28 cellular contexts compared by ENCODE assay signal in the genomic region with DNA sequence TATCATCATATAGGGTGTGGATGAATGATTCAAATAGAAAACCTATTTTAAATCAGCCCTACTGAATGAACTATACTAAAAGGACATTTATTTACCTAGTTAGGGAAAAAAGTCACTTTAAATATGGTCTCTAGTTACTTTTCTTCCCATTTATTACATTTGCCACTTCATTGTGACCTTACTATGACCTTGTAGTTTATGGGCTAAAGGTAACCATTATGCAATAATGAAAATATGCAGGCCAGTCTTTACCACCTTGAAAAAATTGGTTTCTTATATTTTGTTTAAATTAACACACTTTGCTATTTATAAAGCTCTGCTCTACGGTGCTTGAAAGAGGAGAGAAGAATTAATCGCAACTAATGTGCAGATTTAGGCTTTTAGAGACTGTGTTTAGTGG.
DNase-seq lines count a peak whose midpoint lies in the region; ATAC-seq, FAIRE-seq and TF ChIP-seq lines count a peak whose summit lies in the region.
"Had no signal": no experiment of that assay in that cellular context is flagged by ENCODE, and none has a peak within 500 bp of the region (broad histone marks: within the 10 kb centered on the region; RNA-seq: fewer than 3 reads in every experiment).

No MANE protein-coding gene starts in this region.

- H3K9me1 ChIP-seq in IMR-90 (ENCODE audit: insufficient read depth, low read length), result no peaks in the 10 kb centered on the region

- H3K79me2 ChIP-seq in HepG2 (ENCODE audit: insufficient read depth, low read length), result no peaks in the 10 kb centered on the region

- intact Hi-C loops in HepG2 (cut with micrococcal nuclease; ENCODE audit: unreplicated experiment) (loop anchor here (5.0 kb wide), 2 partner anchors 698 to 1313 kb away; no protein-coding TSS in a partner anchor), right lobe of liver (cut with DNase I) (loop anchor here in 1 of 2 donors (10.0 kb wide), 1 partner anchor 221 kb away; no protein-coding TSS in a partner anchor), IMR-90 (cut with micrococcal nuclease) (loop anchor here (5.0 kb wide), 3 partner anchors 753 to 1088 kb away; no protein-coding TSS in a partner anchor)

- TF ChIP-seq CTCF in HepG2 (CRISPR knock-in tag; IDR thresholded peaks at IDR 0.05) (no peak), right lobe of liver (IDR thresholded peaks at IDR 0.05) (no peak), IMR-90 (conservative IDR thresholded peaks at IDR 0.05; ENCODE audit: low read depth, low read length) (no peak)

- POLR2A ChIA-PET in HepG2 (lab: Yijun Ruan, JAX), result no interaction called here
- POLR2A ChIA-PET in IMR-90 (lab: Charles Lee; ENCODE audit: unreplicated experiment), result no interaction called here

- H4K91ac ChIP-seq in IMR-90 (ENCODE audit: insufficient read depth, low read depth, low read length), result no peak overlapping the region

- TF ChIP-seq EP300 in HepG2 (IDR thresholded peaks at IDR 0.05; ENCODE audit: low read depth in 2 of 2, low read length in 2 of 2), result no peak
- no peak for TF ChIP-seq EP300 in HepG2 (CRISPR knock-in tag; IDR thresholded peaks at IDR 0.05; ENCODE audit: borderline replicate concordance)

- ATAC-seq in HepG2 (no peak), right lobe of liver (no peak), IMR-90 (ENCODE audit: low read depth) (no peak), SK-N-SH treated with all-trans-retinoic acid at 6 μM for 48 hours (no peak)
- ATAC-seq: CD8-positive, alpha-beta T cell had no signal

- H3K4me2 ChIP-seq in HepG2 (ENCODE audit: low read depth, low read length) (no peak overlapping the region), IMR-90 (ENCODE audit: low read depth, low read length) (no peak overlapping the region)
- H3K4me2 ChIP-seq: PC-9 had no signal

- DNase-seq in HepG2 (ENCODE audit: low spot score) (no peak), right lobe of liver (no peak), IMR-90 (no peak), dedifferentiated amniotic fluid mesenchymal stem cell (ENCODE audit: extremely low spot score) (no peak), HuH-7 (ENCODE audit: low spot score) (no peak), UCSD-AML1 (lab: John Stamatoyannopoulos, UW; ENCODE audit: unreplicated experiment) (no peak)
- DNase-seq: Caco-2; CD8-positive, alpha-beta T cell; DMS 273 treated with DMSO at 0.1 percent for 48 hours; GF-D8; KG1; MG63; NCI-H1105 treated with DMSO at 0.1 percent for 48 hours; NCI-H146; NCI-H2107; NCI-H226; NCI-H510A treated with DMSO at 0.1 percent for 48 hours; NCI-H748 treated with DMSO at 0.1 percent for 48 hours; NK-92 treated with Interleukin-12 subunit alpha and Interleukin-12 subunit beta, amount 100 ng/mL, for 24 hours; PC-9; Right ventricle myocardium superior; RPMI8226; T-helper 9 cell had no signal

- no peak overlapping the region for H2AK9ac ChIP-seq in IMR-90 (replicated peaks; ENCODE audit: low read depth, low read length, poor library complexity)

- H2BK20ac ChIP-seq in IMR-90 (ENCODE audit: low read depth, low read length), result no peak overlapping the region

- no peak overlapping the region for H3K56ac ChIP-seq in IMR-90 (ENCODE audit: extremely low read depth, insufficient read depth, low read length)

- H3K9me3 ChIP-seq in HepG2 (ENCODE audit: low read length) (no peaks in the 10 kb centered on the region), right lobe of liver (no peaks in the 10 kb centered on the region), IMR-90 (ENCODE audit: control insufficient read depth, insufficient read depth, low read length) (no peaks in the 10 kb centered on the region)
- H3K9me3 ChIP-seq: Caco-2, MG63, SJSA1 had no signal

- no peak overlapping the region for H2BK15ac ChIP-seq in IMR-90 (ENCODE audit: low read depth, low read length)

- H3K27me3 ChIP-seq in HepG2 (ENCODE audit: control insufficient read depth in 1 of 2, insufficient read depth in 2 of 2, low read length in 2 of 2) (no peaks in the 10 kb centered on the region), right lobe of liver (no peaks in the 10 kb centered on the region), IMR-90 (ENCODE audit: control insufficient read depth, insufficient read depth, low read length) (no peaks in the 10 kb centered on the region)
- H3K27me3 ChIP-seq: MG63, SJSA1 had no signal

- FAIRE-seq in HepG2 (lab: Jason Lieb, UNC), result no peak
- FAIRE-seq: A204.1, GM18507 had no signal

- WGBS in HepG2 (ENCODE audit: low lambda C conversion rate), result 23% methylated on average over 2 of the region's 2 CpGs
- WGBS in right lobe of liver (ENCODE audit: insufficient coverage, low coverage, low lambda C conversion rate, missing lambda C conversion rate), result 97% methylated on average over 2 of the region's 2 CpGs
- WGBS in IMR-90 (ENCODE audit: extremely low coverage in 2 of 2, insufficient read length in 1 of 2), 2 experiments, result no CpG with 5 or more reads among the region's 2 CpGs

- H2AK5ac ChIP-seq in IMR-90 (ENCODE audit: low read depth, low read length), result no peak overlapping the region

- H2AFZ ChIP-seq in HepG2 (ENCODE audit: low read length) (no peak overlapping the region), IMR-90 (replicated peaks; ENCODE audit: low read length, poor library complexity) (no peak overlapping the region)

- TF ChIP-seq POLR2A in HepG2 (IDR thresholded peaks at IDR 0.05; ENCODE audit: insufficient read depth in 1 of 2, low read depth in 2 of 2, low read length in 2 of 2) (no peak), right lobe of liver (IDR thresholded peaks at IDR 0.05) (no peak), IMR-90 (IDR thresholded peaks at IDR 0.05; ENCODE audit: low read depth, low read length) (no peak)

- no peaks in the 10 kb centered on the region for H3K79me1 ChIP-seq in IMR-90 (ENCODE audit: low read depth in 1 of 2, low read length in 2 of 2)

- H3K14ac ChIP-seq in IMR-90 (replicated peaks; ENCODE audit: low read depth, low read length), result no peak overlapping the region

- dilution Hi-C loops in IMR-90 (cut with HindIII; ENCODE audit: low sequenced_read_pairs, unreplicated experiment), result no loop called here

- H3K27ac ChIP-seq in HepG2 (ENCODE audit: extremely low read length, insufficient read depth, low read length), result no peak overlapping the region
- H3K27ac ChIP-seq in right lobe of liver, result no peak overlapping the region
- no peak overlapping the region for H3K27ac ChIP-seq in IMR-90 (ENCODE audit: insufficient read depth, low read length)
- H3K27ac ChIP-seq: C4-2B, PC-9, SJSA1 had no signal

- H3K4ac ChIP-seq in IMR-90 (ENCODE audit: low read depth, low read length), result no peak overlapping the region

- no peak overlapping the region for H4K8ac ChIP-seq in IMR-90 (ENCODE audit: low read depth in 2 of 2, low read length in 2 of 2)

- no peak overlapping the region for H2BK5ac ChIP-seq in IMR-90 (ENCODE audit: low read depth, low read length, poor library complexity, severe bottlenecking)

- no peaks in the 10 kb centered on the region for H3K4me1 ChIP-seq in HepG2 (ENCODE audit: insufficient read depth, low read length)
- H3K4me1 ChIP-seq in right lobe of liver, result no peaks in the 10 kb centered on the region
- peaks cover 9% of the 10 kb centered on the region for H3K4me1 ChIP-seq in IMR-90 (ENCODE audit: control insufficient read depth, insufficient read depth, low read length)

- H4K20me1 ChIP-seq in HepG2 (ENCODE audit: insufficient read depth, low read length) (no peaks in the 10 kb centered on the region), IMR-90 (ENCODE audit: insufficient read depth, low read length) (no peaks in the 10 kb centered on the region)

- CTCF ChIA-PET in HepG2 (lab: Yijun Ruan, JAX; ENCODE audit: low intra/inter-chr PET ratio, low total read pairs) (no interaction called here), IMR-90 (lab: Yijun Ruan, JAX) (interaction anchor here (1.1 to 2.7 kb wide), 5 partner anchors 9 to 217 kb away, joined by 3 to 19 read pairs (median 5); no protein-coding TSS in a partner anchor)

- H3K23ac ChIP-seq in IMR-90 (ENCODE audit: low read depth, low read length), result no peak overlapping the region

- H4K5ac ChIP-seq in IMR-90 (ENCODE audit: low read depth, low read length), result no peak overlapping the region

- H3K4me3 ChIP-seq in HepG2 (replicated peaks in 1 of 3; ENCODE audit: insufficient read depth in 1 of 3, low read depth in 2 of 3, low read length in 3 of 3) (no peak overlapping the region), right lobe of liver (no peak overlapping the region), IMR-90 (ENCODE audit: insufficient read depth, low read depth, low read length) (no peak overlapping the region)
- H3K4me3 ChIP-seq: MG63, PC-9, SJSA1 had no signal

- BruUV-seq in HepG2 (replicated peaks; lab: Mats Ljungman, UMichigan) (no TSS peak), IMR-90 (replicated peaks; lab: Mats Ljungman, UMichigan) (no TSS peak)

- no peak overlapping the region for H2BK120ac ChIP-seq in IMR-90 (ENCODE audit: low read depth, low read length)

- no peaks in the 10 kb centered on the region for H3K36me3 ChIP-seq in HepG2 (replicated peaks in 1 of 2; ENCODE audit: control insufficient read depth in 1 of 2, insufficient read depth in 2 of 2, low read length in 2 of 2)
- H3K36me3 ChIP-seq in right lobe of liver, result no peaks in the 10 kb centered on the region
- H3K36me3 ChIP-seq in IMR-90 (ENCODE audit: control insufficient read depth, insufficient read depth, low read length), result no peaks in the 10 kb centered on the region
- H3K36me3 ChIP-seq: MG63, SJSA1 had no signal

- in situ Hi-C loops in HepG2 (cut with HindIII; ENCODE audit: extremely low pct_ligation_motif_present, low pct_unique_long_range_greater_than_20kb), result loop anchor here (25.0 kb wide), 1 partner anchor 1308 kb away; no protein-coding TSS in a partner anchor
- in situ Hi-C loops in IMR-90 (cut with MboI; ENCODE audit: low sequenced_read_pairs), result loop anchor here (10.0 to 25.0 kb wide), 5 partner anchors 211 to 1311 kb away; partner anchors contain the start of gene TWIST1

- no peak for TF ChIP-seq RAD21 in HepG2 (CRISPR knock-in tag; IDR thresholded peaks at IDR 0.05)
- TF ChIP-seq RAD21 in IMR-90 (IDR thresholded peaks at IDR 0.05; ENCODE audit: low read length), result no peak

- H3K18ac ChIP-seq in IMR-90 (ENCODE audit: low read depth, low read length), result no peak overlapping the region

- H3K9ac ChIP-seq in HepG2 (ENCODE audit: insufficient read depth, low read depth, low read length), result no peak overlapping the region
- no peak overlapping the region for H3K9ac ChIP-seq in IMR-90 (ENCODE audit: low read depth, low read length)

TF ChIP-seq in IMR-90, 13 proteins besides CTCF, POLR2A, EP300 and RAD21:
- TF ChIP-seq MAFK (IDR thresholded peaks at IDR 0.05; ENCODE audit: low read depth, low read length), result no peak
- 0 out of 2 replicates have a peak, but pooled peaks have one; percentile 30 for TF ChIP-seq CEBPB (IDR thresholded peaks at IDR 0.05; ENCODE audit: low read depth, low read length)

TF ChIP-seq in SK-N-SH treated with all-trans-retinoic acid at 6 μM for 48 hours, 23 proteins besides CTCF, POLR2A, EP300 and RAD21 (continues in another document):
- 0 out of 2 replicates have a peak, but pooled peaks have one; percentile 49 for TF ChIP-seq ISL1 (CRISPR knock-in tag; IDR thresholded peaks at IDR 0.05)
